ENCODE assay signal across 8 cellular contexts in the genomic region with DNA sequence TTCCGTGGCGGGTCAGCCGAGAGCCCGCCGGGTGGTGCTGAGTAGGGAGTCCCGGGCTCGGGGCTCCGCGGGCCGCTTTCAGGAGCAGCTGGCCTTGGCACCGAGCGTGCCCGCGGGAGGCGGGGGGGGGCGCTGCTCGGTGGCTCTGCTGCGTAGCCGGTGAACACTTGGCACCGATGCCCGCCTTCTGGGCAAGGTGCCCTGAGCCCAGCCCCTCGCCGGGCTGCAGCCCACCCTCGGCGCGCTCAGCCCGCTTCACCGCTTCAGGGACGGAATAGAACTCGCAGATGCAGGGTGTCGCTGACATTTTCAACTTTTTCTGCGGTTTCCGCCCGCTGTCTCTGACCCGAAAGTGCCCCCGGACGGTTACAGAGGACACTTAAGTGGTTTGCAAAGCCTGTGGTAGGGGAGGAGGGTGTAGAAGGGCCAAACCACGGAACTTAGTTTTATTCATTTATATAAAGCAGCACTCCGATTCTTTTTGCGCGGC. TPM values are rescaled to one million over a fixed set of nuclear protein-coding genes. Genes with fewer than 3 reads are reported as not detected.
DNase-seq lines count a peak whose midpoint lies in the region; ATAC-seq and TF ChIP-seq lines count a peak whose summit lies in the region.

No MANE protein-coding gene starts in this region.

- no peaks in the 10 kb centered on the region for H3K27me3 ChIP-seq in CD4-positive, alpha-beta T cell (ENCODE audit: control insufficient read depth, insufficient read depth, low read length)

- H3K9me3 Mint-ChIP-seq in CD4-positive, alpha-beta T cell = no peaks in the 10 kb centered on the region
- H3K9me3 Mint-ChIP-seq in dendritic cell treated with granulocyte-macrophage colony-stimulating factor and Interleukin-4, amounts not matched to agents 40 ng/mL and 50 ng/mL, for 4 days = no peaks in the 10 kb centered on the region
- no peaks in the 10 kb centered on the region for H3K9me3 Mint-ChIP-seq in memory B cell

- ATAC-seq in CD4-positive, alpha-beta T cell (ENCODE audit: poor library complexity) = peak; percentile 58
- ATAC-seq in GM19351 (IDR thresholded peaks at IDR 0.05; ENCODE audit: unreplicated experiment) (peak; percentile 65), HG03439 (IDR thresholded peaks at IDR 0.05; ENCODE audit: unreplicated experiment) (peak; percentile 58), memory B cell (ENCODE audit: low read depth) (peak; percentile 53)

- no peaks in the 10 kb centered on the region for H3K9me3 ChIP-seq in CD4-positive, alpha-beta T cell (ENCODE audit: control insufficient read depth, low read length)

- H3K27me3 Mint-ChIP-seq in CD4-positive, alpha-beta T cell = no peaks in the 10 kb centered on the region
- H3K27me3 Mint-ChIP-seq in dendritic cell treated with granulocyte-macrophage colony-stimulating factor and Interleukin-4, amounts not matched to agents 40 ng/mL and 50 ng/mL, for 4 days = peaks cover 2% of the 10 kb centered on the region
- H3K27me3 Mint-ChIP-seq in memory B cell = peaks cover 16% of the 10 kb centered on the region

- CTCF ChIA-PET in CD4-positive, alpha-beta T cell (lab: Charles Lee) = interaction anchor here (1.1 to 1.5 kb wide), 2 partner anchors 8 to 17 kb away, joined by 3 read pairs; no protein-coding TSS in a partner anchor

- no peak overlapping the region for H3K27ac ChIP-seq in CD4-positive, alpha-beta T cell (ENCODE audit: low read depth, low read length)

- peaks cover 78% of the 10 kb centered on the region for H3K4me1 Mint-ChIP-seq in CD4-positive, alpha-beta T cell (ENCODE audit: low read depth)
- H3K4me1 Mint-ChIP-seq in dendritic cell treated with granulocyte-macrophage colony-stimulating factor and Interleukin-4, amounts not matched to agents 40 ng/mL and 50 ng/mL, for 4 days (ENCODE audit: low read depth) = peaks cover 44% of the 10 kb centered on the region
- peaks cover 35% of the 10 kb centered on the region for H3K4me1 Mint-ChIP-seq in memory B cell

- intact Hi-C loops in CD4-positive, alpha-beta T cell (cut with DNase I, micrococcal nuclease) = loop anchor here (1.0 to 5.0 kb wide), 4 partner anchors 12 to 48 kb away; no protein-coding TSS in a partner anchor
- intact Hi-C loops in dendritic cell treated with granulocyte-macrophage colony-stimulating factor and Interleukin-4, amounts not matched to agents 40 ng/mL and 50 ng/mL, for 4 days (cut with micrococcal nuclease) = no loop called here

- no peak for TF ChIP-seq CTCF in CD4-positive, alpha-beta T cell (IDR thresholded peaks at IDR 0.05)

- peak overlapping the region; percentile 83 for H3K27ac Mint-ChIP-seq in CD4-positive, alpha-beta T cell
- peak overlapping the region; percentile 72 for H3K27ac Mint-ChIP-seq in dendritic cell treated with granulocyte-macrophage colony-stimulating factor and Interleukin-4, amounts not matched to agents 40 ng/mL and 50 ng/mL, for 4 days
- no peak overlapping the region for H3K27ac Mint-ChIP-seq in memory B cell

- DNase-seq in CD4-positive, alpha-beta T cell = peak in 8 of 10 experiments; percentile 15 to 48 (median 24)
- DNase-seq in UCSD-AML1 (lab: John Stamatoyannopoulos, UW; ENCODE audit: unreplicated experiment) = peak; percentile 48
- DNase-seq in memory B cell (ENCODE audit: low spot score in 2 of 2) = peak; percentile 18 to 30
- peak; percentile 50 for DNase-seq in stimulated activated naive CD4-positive, alpha-beta T cell treated with Interleukin-2 at 50 U/mL for 16 hours (lab: John Stamatoyannopoulos, UW)
- DNase-seq in NCI-H1694 treated with DMSO at 0.1 percent for 48 hours (lab: John Stamatoyannopoulos, UW) = no peak

- POLR2A ChIA-PET in CD4-positive, alpha-beta T cell (lab: Charles Lee) = interaction anchor here (0.6 to 4.6 kb wide), 7 partner anchors 9 to 124 kb away, joined by 3 to 28 read pairs (median 4); a partner anchor contains a TSS

- H3K36me3 Mint-ChIP-seq in CD4-positive, alpha-beta T cell (ENCODE audit: low read depth) = peaks cover 24% of the 10 kb centered on the region
- H3K36me3 Mint-ChIP-seq in dendritic cell treated with granulocyte-macrophage colony-stimulating factor and Interleukin-4, amounts not matched to agents 40 ng/mL and 50 ng/mL, for 4 days (ENCODE audit: low read depth) = no peaks in the 10 kb centered on the region
- no peaks in the 10 kb centered on the region for H3K36me3 Mint-ChIP-seq in memory B cell

- peak overlapping the region; percentile 89 for H3K4me3 Mint-ChIP-seq in CD4-positive, alpha-beta T cell
- peak overlapping the region; percentile 90 for H3K4me3 Mint-ChIP-seq in dendritic cell treated with granulocyte-macrophage colony-stimulating factor and Interleukin-4, amounts not matched to agents 40 ng/mL and 50 ng/mL, for 4 days
- H3K4me3 Mint-ChIP-seq in memory B cell = peak overlapping the region; percentile 87

RNA-seq across cellular contexts. Expression of a gene that starts 0.7 kb away (rescaled TPM):
- 1 to 10 TPM; 9.6 to 9.9 TPM for total RNA-seq in CD4-positive, alpha-beta T cell
